ENCODE assay signal across 34 cellular contexts in the genomic region with DNA sequence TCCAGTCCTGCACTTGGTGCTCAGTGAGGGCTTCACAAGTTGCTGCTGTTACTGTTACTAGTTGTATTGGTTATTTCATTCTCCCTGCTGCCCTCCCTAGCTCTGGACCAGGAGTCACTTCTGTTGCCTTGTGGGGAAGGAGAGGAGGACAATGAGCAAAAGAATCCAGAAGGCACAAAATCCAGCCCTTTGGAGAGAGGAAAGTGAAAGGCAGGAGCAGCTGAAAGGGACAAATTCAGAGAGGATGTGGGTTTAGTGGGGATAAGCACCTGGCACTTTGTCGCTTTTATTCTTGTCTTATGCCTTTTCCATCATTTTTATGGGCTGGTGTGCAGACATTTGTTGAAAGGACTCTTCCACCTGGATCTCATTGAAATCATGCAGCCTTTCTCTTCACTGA.
"Had no signal": no experiment of that assay in that cellular context is flagged by ENCODE, and none has a peak within 500 bp of the region (broad histone marks: within the 10 kb centered on the region; RNA-seq: fewer than 3 reads in every experiment).

No MANE protein-coding gene starts in this region.

- ATAC-seq: activated CD8-positive, alpha-beta T cell treated with anti-CD3 and anti-CD28 coated beads for 36 hours; activated naive CD8-positive, alpha-beta T cell treated with anti-CD3 and anti-CD28 coated beads, Interleukin-2, amount 50 U/mL, for 24 hours; activated T-cell treated with anti-CD3 and anti-CD28 coated beads, Interleukin-2, amount 50 U/mL, for 4 hours; PC-3 had no signal

- H3K4me3 Mint-ChIP-seq: activated CD4-positive, alpha-beta T cell treated with anti-CD3 and anti-CD28 coated beads, Interleukin-2, amount 10 ng/mL, durations not matched to agents 24 days and 14 days; activated CD8-positive, alpha-beta T cell treated with anti-CD3 and anti-CD28 coated beads for 36 hours; activated naive CD4-positive, alpha-beta T cell treated with anti-CD3 and anti-CD28 coated beads, Interleukin-2, amount 10 ng/mL, durations not matched to agents 7 days and 5 days; activated naive CD8-positive, alpha-beta T cell; activated naive CD8-positive, alpha-beta T cell treated with anti-CD3 and anti-CD28 coated beads, Interleukin-2, amount 50 U/mL, for 24 hours; activated T-cell treated with anti-CD3 and anti-CD28 coated beads, Interleukin-2, amount 50 U/mL, for 4 hours; brain had no signal

- H3K36me3 ChIP-seq: MG63, Peyer's patch, WERI-Rb-1 had no signal

- H3K27ac ChIP-seq: Peyer's patch, WERI-Rb-1 had no signal

- H3K4me1 ChIP-seq: Peyer's patch had no signal

- H3K27me3 Mint-ChIP-seq: brain had no signal

- H3K4me1 Mint-ChIP-seq: activated CD4-positive, alpha-beta T cell treated with anti-CD3 and anti-CD28 coated beads, Interleukin-2, amount 10 ng/mL, durations not matched to agents 24 days and 14 days; activated naive CD4-positive, alpha-beta T cell treated with anti-CD3 and anti-CD28 coated beads, Interleukin-2, amount 10 ng/mL, durations not matched to agents 7 days and 5 days; activated naive CD8-positive, alpha-beta T cell treated with anti-CD3 and anti-CD28 coated beads, Interleukin-2, amount 50 U/mL, for 24 hours had no signal

- DNase-seq: activated CD4-positive, alpha-beta T cell treated with anti-CD3 and anti-CD28 coated beads, Interleukin-2, amount 10 ng/mL, durations not matched to agents 24 days and 14 days; activated CD4-positive, alpha-beta T cell treated with anti-CD3 and anti-CD28 coated beads, Interleukin-2, amount 50 U/mL, for 4 hours; activated CD8-positive, alpha-beta memory T cell treated with anti-CD3 and anti-CD28 coated beads, Interleukin-2, amount 50 U/mL, for 4 hours; activated CD8-positive, alpha-beta T cell treated with anti-CD3 and anti-CD28 coated beads for 36 hours; activated effector memory CD4-positive, alpha-beta T cell treated with Interleukin-2 at 50 U/mL for 16 hours; activated naive CD4-positive, alpha-beta T cell treated with anti-CD3 and anti-CD28 coated beads, Interleukin-2, amount 10 ng/mL, durations not matched to agents 7 days and 5 days; activated naive CD8-positive, alpha-beta T cell treated with anti-CD3 and anti-CD28 coated beads, Interleukin-2, amount 50 U/mL, for 24 hours; activated T-cell treated with anti-CD3 and anti-CD28 coated beads for 4 hours; activated T-cell treated with anti-CD3 and anti-CD28 coated beads, Interleukin-2, amount 50 U/mL, for 4 hours; anterior cingulate cortex; caudate nucleus; cerebellar nuclear complex; Karpas-422; KBM-7; MG63; NCI-H1048; NCI-H1105 treated with DMSO at 0.1 percent for 48 hours; NCI-H1436 treated with DMSO at 0.1 percent for 48 hours; NCI-H1694 treated with DMSO at 0.1 percent for 48 hours; NCI-H2029; NCI-H345; NCI-H524 treated with DMSO at 0.1 percent for 48 hours; PC-3; Peyer's patch; RPMI8226; SIG-M5; SW 1271; T-helper 1 cell; T-helper 2 cell; T1000; WERI-Rb-1 had no signal

- H3K27me3 ChIP-seq: MG63, Peyer's patch had no signal

- H3K36me3 Mint-ChIP-seq: activated naive CD4-positive, alpha-beta T cell treated with anti-CD3 and anti-CD28 coated beads, Interleukin-2, amount 10 ng/mL, durations not matched to agents 7 days and 5 days; activated naive CD8-positive, alpha-beta T cell; brain had no signal

- H3K9me3 ChIP-seq: MG63, Peyer's patch had no signal

- FAIRE-seq: bronchial epithelial cell had no signal

- H3K4me3 ChIP-seq: MG63, Peyer's patch had no signal

- H3K9me3 Mint-ChIP-seq: activated CD4-positive, alpha-beta T cell treated with anti-CD3 and anti-CD28 coated beads, Interleukin-2, amount 10 ng/mL, durations not matched to agents 24 days and 14 days; activated CD8-positive, alpha-beta T cell treated with anti-CD3 and anti-CD28 coated beads for 36 hours; activated naive CD4-positive, alpha-beta T cell treated with anti-CD3 and anti-CD28 coated beads, Interleukin-2, amount 10 ng/mL, durations not matched to agents 7 days and 5 days; activated naive CD8-positive, alpha-beta T cell treated with anti-CD3 and anti-CD28 coated beads, Interleukin-2, amount 50 U/mL, for 24 hours; activated T-cell treated with anti-CD3 and anti-CD28 coated beads, Interleukin-2, amount 50 U/mL, for 4 hours had no signal

- H3K27ac Mint-ChIP-seq: activated CD4-positive, alpha-beta T cell treated with anti-CD3 and anti-CD28 coated beads, Interleukin-2, amount 10 ng/mL, durations not matched to agents 24 days and 14 days; activated CD8-positive, alpha-beta T cell treated with anti-CD3 and anti-CD28 coated beads for 36 hours; activated naive CD4-positive, alpha-beta T cell treated with anti-CD3 and anti-CD28 coated beads, Interleukin-2, amount 10 ng/mL, durations not matched to agents 7 days and 5 days; activated naive CD8-positive, alpha-beta T cell; activated naive CD8-positive, alpha-beta T cell treated with anti-CD3 and anti-CD28 coated beads, Interleukin-2, amount 50 U/mL, for 24 hours had no signal
